Comparison of ENCODE assay signal across 1 cellular context in genomic region chr1:160491017-160491416, GRCh38.
TF ChIP-seq lines count a peak whose summit lies in the region.

No MANE protein-coding gene starts in this region.

TF ChIP-seq in GM23338, 12 proteins besides CTCF, POLR2A, EP300 and RAD21:
- TF ChIP-seq REST (IDR thresholded peaks at IDR 0.05; ENCODE audit: unreplicated experiment) (no peak), POLR2AphosphoS5 (IDR thresholded peaks at IDR 0.05; ENCODE audit: low read depth) (no peak), ZNF331 (CRISPR knock-in tag; IDR thresholded peaks at IDR 0.05; ENCODE audit: low read depth) (no peak), ZNF114 (CRISPR knock-in tag; IDR thresholded peaks at IDR 0.05) (no peak), NANOG (IDR thresholded peaks at IDR 0.05; ENCODE audit: borderline replicate concordance) (no peak), JUNB (IDR thresholded peaks at IDR 0.05; ENCODE audit: unreplicated experiment) (no peak), EZH2 (IDR thresholded peaks at IDR 0.05; ENCODE audit: low read depth, unreplicated experiment) (no peak), ETS1 (IDR thresholded peaks at IDR 0.05) (no peak), ZNF462 (CRISPR knock-in tag; IDR thresholded peaks at IDR 0.05) (no peak), EZH2phosphoT487 (IDR thresholded peaks at IDR 0.05; ENCODE audit: unreplicated experiment) (no peak)
